13 cellular contexts compared by ENCODE assay signal in genomic region chr2:159790323-159790722, GRCh38.
"Had no signal": no experiment of that assay in that cellular context is flagged by ENCODE, and none has a peak within 500 bp of the region (broad histone marks: within the 10 kb centered on the region; RNA-seq: fewer than 3 reads in every experiment).

No MANE protein-coding gene starts in this region.

- H3K36me3 ChIP-seq: left ventricle myocardium inferior, tibial nerve had no signal

- H3K27me3 ChIP-seq: tibial nerve had no signal

- DNase-seq: activated CD4-positive, alpha-beta T cell treated with anti-CD3 and anti-CD28 coated beads, Interleukin-2, amount 50 U/mL, for 48 hours; activated CD4-positive, CD25-positive, alpha-beta regulatory T cell treated with anti-CD3 and anti-CD28 coated beads, Interleukin-2, amount 50 U/mL, for 72 hours; activated effector memory CD4-positive, alpha-beta T cell treated with Interleukin-2 at 50 U/mL for 16 hours; kidney; left ventricle myocardium inferior; mesendoderm; occipital lobe; stimulated activated CD4-positive, alpha-beta T cell treated with anti-CD3 and anti-CD28 coated beads, Interleukin-2, amount 100 ng/mL, for 48 hours; stimulated activated naive CD4-positive, alpha-beta T cell treated with Interleukin-2 at 50 U/mL for 16 hours; substantia nigra; T1000 had no signal

- ATAC-seq: esophagus mucosa had no signal

- H3K9me3 ChIP-seq: left ventricle myocardium inferior, tibial nerve had no signal

- H3K4me3 ChIP-seq: left ventricle myocardium inferior, tibial nerve had no signal

- H3K27ac ChIP-seq: left ventricle myocardium inferior, tibial nerve had no signal
